In genomic region chr6:20846602-20847028, GRCh38 we compare ENCODE assay signal across 11 cellular contexts.
DNase-seq lines count a peak whose midpoint lies in the region; ATAC-seq and FAIRE-seq lines count a peak whose summit lies in the region.
"Had no signal": no experiment of that assay in that cellular context is flagged by ENCODE, and none has a peak within 500 bp of the region (broad histone marks: within the 10 kb centered on the region; RNA-seq: fewer than 3 reads in every experiment).

No MANE protein-coding gene starts in this region.

- DNase-seq in OCI-M2 (lab: John Stamatoyannopoulos, UW; ENCODE audit: unreplicated experiment) (peak; percentile 68), nucleus accumbens (lab: John Stamatoyannopoulos, UW) (no peak), NCI-H2081 treated with DMSO at 0.1 percent for 48 hours (lab: John Stamatoyannopoulos, UW) (no peak), DMS53 (lab: John Stamatoyannopoulos, UW) (no peak)
- DNase-seq in CD4-positive, alpha-beta memory T cell: no peak
- DNase-seq: heart left ventricle, psoas muscle, Right ventricle myocardium superior had no signal

- CTCF ChIA-PET in CD4-positive, alpha-beta memory T cell (lab: Charles Lee; ENCODE audit: partially characterized antibody): no interaction called here

- no peak overlapping the region for H3K27ac ChIP-seq in CD4-positive, alpha-beta memory T cell (ENCODE audit: low read depth, low read length)
- H3K27ac ChIP-seq: heart left ventricle, psoas muscle had no signal

- H3K27ac Mint-ChIP-seq in CD4-positive, alpha-beta memory T cell: no peak overlapping the region

- H3K27me3 ChIP-seq in CD4-positive, alpha-beta memory T cell (ENCODE audit: insufficient read depth, low read length): no peaks in the 10 kb centered on the region
- H3K27me3 ChIP-seq: heart left ventricle had no signal

- peak; percentile 75 for FAIRE-seq in islet of Langerhans (lab: Jason Lieb, UNC)

- POLR2A ChIA-PET in CD4-positive, alpha-beta memory T cell (lab: Charles Lee; ENCODE audit: partially characterized antibody): no interaction called here

- no peak overlapping the region for H3K4me3 Mint-ChIP-seq in CD4-positive, alpha-beta memory T cell

- no peaks in the 10 kb centered on the region for H3K27me3 Mint-ChIP-seq in CD4-positive, alpha-beta memory T cell

- intact Hi-C loops in CD4-positive, alpha-beta memory T cell (cut with micrococcal nuclease): no loop called here

- no peaks in the 10 kb centered on the region for H3K36me3 ChIP-seq in CD4-positive, alpha-beta memory T cell (ENCODE audit: insufficient read depth, low read length)
- H3K36me3 ChIP-seq: heart left ventricle had no signal

- H3K9me3 ChIP-seq in CD4-positive, alpha-beta memory T cell (ENCODE audit: control insufficient read depth in 1 of 2, low read length in 2 of 2): no peaks in the 10 kb centered on the region
- H3K9me3 ChIP-seq: heart left ventricle, psoas muscle had no signal

- no peaks in the 10 kb centered on the region for H3K4me1 ChIP-seq in CD4-positive, alpha-beta memory T cell (ENCODE audit: insufficient read depth, low read length)
- H3K4me1 ChIP-seq: psoas muscle had no signal

- H3K4me1 Mint-ChIP-seq in CD4-positive, alpha-beta memory T cell: peaks cover 0 to 3% (median 2%) of the 10 kb centered on the region in 4 donors

- no peak overlapping the region for H3K4me3 ChIP-seq in CD4-positive, alpha-beta memory T cell (ENCODE audit: low read length in 2 of 2)
- H3K4me3 ChIP-seq: heart left ventricle, psoas muscle had no signal

- peaks cover 20 to 28% of the 10 kb centered on the region in 2 donors for H3K36me3 Mint-ChIP-seq in CD4-positive, alpha-beta memory T cell

- ATAC-seq in GM18861 (IDR thresholded peaks at IDR 0.05; ENCODE audit: unreplicated experiment) (peak; percentile 85), HG02885 (IDR thresholded peaks at IDR 0.05; ENCODE audit: poor library complexity, unreplicated experiment) (peak; percentile 84)
- ATAC-seq: heart left ventricle, psoas muscle had no signal

- no peaks in the 10 kb centered on the region for H3K9me3 Mint-ChIP-seq in CD4-positive, alpha-beta memory T cell
